8 cellular contexts compared by ENCODE assay signal in genomic region chrX:19799319-19800182, GRCh38.
DNase-seq lines count a peak whose midpoint lies in the region; ATAC-seq and TF ChIP-seq lines count a peak whose summit lies in the region.

No MANE protein-coding gene starts in this region.

- TF ChIP-seq CTCF in psoas muscle (IDR thresholded peaks at IDR 0.05) = no peak

- DNase-seq in GM23248 = peak; percentile 80
- peak; percentile 36 for DNase-seq in T-helper 2 cell treated with Interferon-gamma antibody and Interleukin-4, amounts not matched to agents 5 μg/mL and 100 μg/mL, for 36 hours (ENCODE audit: low spot score)
- no peak for DNase-seq in psoas muscle
- no peak for DNase-seq in GDM1 (lab: John Stamatoyannopoulos, UW)
- DNase-seq in islet precursor cell = no peak

- H3K4me2 ChIP-seq in GM23248 (ENCODE audit: unreplicated experiment) = peak overlapping the region; percentile 73

- intact Hi-C loops in psoas muscle (cut with DNase I) = no loop called here

- in situ Hi-C loops in GM23248 (cut with MboI) = no loop called here

- peaks cover 10% of the 10 kb centered on the region; the same call in 1 of the 2 replicates for H3K79me2 ChIP-seq in GM23248 (ENCODE audit: insufficient read depth)

- no peak for ATAC-seq in psoas muscle
- no peak for ATAC-seq in HG02852 (IDR thresholded peaks at IDR 0.05; ENCODE audit: unreplicated experiment)
- ATAC-seq in GM19023 (IDR thresholded peaks at IDR 0.05; ENCODE audit: unreplicated experiment) = no peak

- H3K27ac ChIP-seq in GM23248 (peak overlapping the region; percentile 80), duodenal mucosa (ENCODE audit: low read depth, low read length) (no peak overlapping the region), psoas muscle (peak overlapping the region; percentile 9)

- H3K9ac ChIP-seq in GM23248 (peak overlapping the region; percentile 66), duodenal mucosa (ENCODE audit: low read depth in 1 of 2, low read length in 2 of 2) (no peak overlapping the region)

- H3K4me3 ChIP-seq in GM23248 (peak overlapping the region; percentile 63), duodenal mucosa (ENCODE audit: low read depth in 1 of 2, low read length in 2 of 2) (peak overlapping the region; percentile 3 to 32), psoas muscle (no peak overlapping the region)

- no peaks in the 10 kb centered on the region for H3K27me3 ChIP-seq in GM23248 (replicated peaks; ENCODE audit: insufficient read depth)
- no peaks in the 10 kb centered on the region for H3K27me3 ChIP-seq in duodenal mucosa (ENCODE audit: control insufficient read depth in 1 of 2, insufficient read depth in 2 of 2, low read length in 2 of 2)
- H3K27me3 ChIP-seq in psoas muscle (ENCODE audit: insufficient read depth in 3 of 3, low read length in 2 of 3) = no peaks in the 10 kb centered on the region

- H4K20me1 ChIP-seq in GM23248 (ENCODE audit: insufficient read depth) = no peaks in the 10 kb centered on the region

- no peaks in the 10 kb centered on the region for H3K9me3 ChIP-seq in GM23248 (ENCODE audit: low read depth)
- H3K9me3 ChIP-seq in duodenal mucosa (ENCODE audit: control insufficient read depth in 1 of 2, low read length in 2 of 2) = no peaks in the 10 kb centered on the region
- no peaks in the 10 kb centered on the region for H3K9me3 ChIP-seq in psoas muscle

- 5 to 6% methylated on average over 14 of the region's 14 CpGs for WGBS in GM23248 (ENCODE audit: low coverage in 1 of 2, low lambda C conversion rate in 2 of 2, missing lambda C conversion rate in 2 of 2), 2 experiments
- 17 to 43% (median 28%) methylated on average over 14 of the region's 14 CpGs for WGBS in psoas muscle, 3 donors

- H3K9me2 ChIP-seq in GM23248 (ENCODE audit: insufficient read depth) = no peaks in the 10 kb centered on the region

- peak overlapping the region; percentile 92 for H3K4me3 Mint-ChIP-seq in T-helper 2 cell treated with Interferon-gamma antibody and Interleukin-4, amounts not matched to agents 5 μg/mL and 100 μg/mL, for 36 hours

- peaks cover 40% of the 10 kb centered on the region for H3K36me3 Mint-ChIP-seq in T-helper 2 cell treated with Interferon-gamma antibody and Interleukin-4, amounts not matched to agents 5 μg/mL and 100 μg/mL, for 36 hours (ENCODE audit: low read depth)

- peak overlapping the region; percentile 82 for H2AFZ ChIP-seq in GM23248

- no peaks in the 10 kb centered on the region for H3K27me3 Mint-ChIP-seq in T-helper 2 cell treated with Interferon-gamma antibody and Interleukin-4, amounts not matched to agents 5 μg/mL and 100 μg/mL, for 36 hours (ENCODE audit: low read depth)

- H3K9me3 Mint-ChIP-seq in T-helper 2 cell treated with Interferon-gamma antibody and Interleukin-4, amounts not matched to agents 5 μg/mL and 100 μg/mL, for 36 hours = no peaks in the 10 kb centered on the region

- H3K4me1 ChIP-seq in GM23248 (ENCODE audit: insufficient read depth) (peaks cover 13% of the 10 kb centered on the region), duodenal mucosa (ENCODE audit: control insufficient read depth in 1 of 2, insufficient read depth in 2 of 2, low read length in 2 of 2) (peaks cover 0 to 4% of the 10 kb centered on the region in 2 donors), psoas muscle (no peaks in the 10 kb centered on the region)

- no peaks in the 10 kb centered on the region for H3K36me3 ChIP-seq in GM23248 (ENCODE audit: low read depth)
- no peaks in the 10 kb centered on the region for H3K36me3 ChIP-seq in duodenal mucosa (ENCODE audit: control insufficient read depth in 1 of 2, insufficient read depth in 2 of 2, low read length in 2 of 2)
- H3K36me3 ChIP-seq in psoas muscle (ENCODE audit: insufficient read depth in 1 of 2, low read depth in 1 of 2) = no peaks in the 10 kb centered on the region

- H3F3A ChIP-seq in GM23248 (ENCODE audit: insufficient read depth) = 0 out of 2 replicates have a peak, but pooled peaks cover 6% of the 10 kb centered on the region

- peak overlapping the region; percentile 97 for H3K27ac Mint-ChIP-seq in T-helper 2 cell treated with Interferon-gamma antibody and Interleukin-4, amounts not matched to agents 5 μg/mL and 100 μg/mL, for 36 hours

- H3K4me1 Mint-ChIP-seq in T-helper 2 cell treated with Interferon-gamma antibody and Interleukin-4, amounts not matched to agents 5 μg/mL and 100 μg/mL, for 36 hours (ENCODE audit: low read depth) = peaks cover 56% of the 10 kb centered on the region

Comparison
In these comparisons a context has a peak if more than half of its experiments do, and no peak if none do; other contexts are left out.
1. DNase-seq: peak in GM23248 (single experiment) and T-helper 2 cell treated with Interferon-gamma antibody and Interleukin-4, amounts not matched to agents 5 μg/mL and 100 μg/mL, for 36 hours (single experiment); none in psoas muscle (0 of 2), GDM1 (single experiment) and islet precursor cell (single experiment).